10 cellular contexts compared by ENCODE assay signal in genomic region chr1:43376723-43377235, GRCh38. TPM values are rescaled to one million over a fixed set of nuclear protein-coding genes. Genes with fewer than 3 reads are reported as not detected.
"Had no signal": no experiment of that assay in that cellular context is flagged by ENCODE, and none has a peak within 500 bp of the region (broad histone marks: within the 10 kb centered on the region; RNA-seq: fewer than 3 reads in every experiment).

No MANE protein-coding gene starts in this region.

- H3K36me3 ChIP-seq: pancreas had no signal

- FAIRE-seq: islet of Langerhans, pancreas had no signal

- H3K27me3 ChIP-seq: ascending aorta, pancreas, tibial artery had no signal

- H3K27ac ChIP-seq: ascending aorta, left ventricle myocardium inferior, pancreas, tibial artery had no signal

- H3K4me1 ChIP-seq: ascending aorta, tibial artery had no signal

- H3K9me3 ChIP-seq: ascending aorta, left ventricle myocardium inferior, pancreas, tibial artery had no signal

- H3K4me3 ChIP-seq: ascending aorta, left ventricle myocardium inferior, pancreas, tibial artery had no signal

- ATAC-seq: pancreas had no signal

- DNase-seq: activated CD4-positive, alpha-beta T cell treated with anti-CD3 and anti-CD28 coated beads, Interleukin-2, amount 50 U/mL, for 1 hour; activated CD8-positive, alpha-beta memory T cell treated with anti-CD3 and anti-CD28 coated beads for 24 hours; left ventricle myocardium inferior; midbrain; pancreas; stimulated activated CD4-positive, alpha-beta T cell treated with anti-CD3 and anti-CD28 coated beads, Interleukin-1b, Interleukin-23, amount 100 ng/mL, for 48 hours; T-helper 9 cell; tibial artery had no signal

RNA-seq across cellular contexts. Expression of gene CDC20, which starts 18.0 kb away (rescaled TPM):
- total RNA-seq: ascending aorta had no signal

RNA-seq across cellular contexts. Expression of gene MPL, which starts 39.2 kb away (rescaled TPM):
- total RNA-seq: ascending aorta had no signal
